Comparison of ENCODE assay signal across 1 cellular context in the genomic region with DNA sequence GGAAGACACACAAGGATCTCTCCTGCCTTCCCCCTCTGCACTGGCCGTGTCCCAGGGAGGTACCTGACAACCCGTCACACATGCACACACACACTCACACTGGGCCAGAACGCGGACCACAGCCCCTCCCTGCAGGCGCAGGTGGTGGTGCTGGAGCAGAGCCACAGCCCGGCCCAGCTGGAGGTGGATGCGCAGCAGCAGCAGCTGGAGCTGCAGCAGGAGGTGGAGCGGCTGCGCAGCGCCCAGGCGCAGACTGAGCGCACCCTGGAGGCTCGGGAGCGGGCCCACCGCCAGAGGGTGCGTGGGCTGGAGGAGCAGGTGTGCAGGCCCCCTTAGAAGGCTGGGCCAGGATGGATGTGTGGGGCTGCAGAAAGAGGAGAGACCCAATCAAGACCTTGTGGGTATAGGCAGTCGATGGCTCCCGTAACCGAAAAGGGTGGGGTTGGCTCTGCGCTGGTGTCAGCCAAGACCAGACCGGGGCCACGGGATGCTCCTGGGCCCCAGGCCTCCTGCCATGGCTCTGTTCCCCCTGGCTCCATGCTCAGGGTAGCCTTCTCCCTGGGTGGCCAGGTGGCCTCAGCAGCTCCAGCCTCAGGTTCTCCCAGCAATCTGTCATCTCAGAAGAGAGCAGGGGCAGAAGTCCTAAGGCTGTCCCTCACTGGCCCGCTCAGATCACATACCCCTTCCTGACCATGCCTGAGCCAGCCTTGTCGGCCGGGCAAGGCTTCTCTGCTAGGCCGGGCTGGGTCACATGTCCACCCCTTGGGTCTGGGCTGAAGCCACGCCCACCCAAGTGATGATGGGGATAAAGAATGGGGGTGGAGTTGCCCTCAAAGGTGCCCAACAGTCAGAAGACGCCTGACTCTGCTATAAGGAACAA.
TF ChIP-seq lines count a peak whose summit lies in the region.

No MANE protein-coding gene starts in this region.

TF ChIP-seq in K562, 482 proteins besides CTCF, POLR2A, EP300 and RAD21:
- TF ChIP-seq NFRKB (IDR thresholded peaks at IDR 0.05; ENCODE audit: low read depth): no peak
- no peak for TF ChIP-seq ILF3 (IDR thresholded peaks at IDR 0.05; ENCODE audit: borderline replicate concordance)
- TF ChIP-seq HDAC6 (IDR thresholded peaks at IDR 0.05; ENCODE audit: low read depth, low read length): peak; percentile 76; the same call in 1 of the 2 replicates
- TF ChIP-seq RBBP5 (IDR thresholded peaks at IDR 0.05; ENCODE audit: borderline replicate concordance, insufficient read depth, low read length, poor library complexity, severe bottlenecking): peak; percentile 20
- TF ChIP-seq CBX5 (IDR thresholded peaks at IDR 0.05; ENCODE audit: borderline replicate concordance, low read depth): no peak
- peak; percentile 82 to 86 for TF ChIP-seq NRF1 (conservative IDR thresholded peaks at IDR 0.05 in 1 of 2, IDR thresholded peaks at IDR 0.05 in 1 of 2)
- no peak for TF ChIP-seq MTA1 (IDR thresholded peaks at IDR 0.05; ENCODE audit: borderline replicate concordance)
- TF ChIP-seq, protein P1, sequence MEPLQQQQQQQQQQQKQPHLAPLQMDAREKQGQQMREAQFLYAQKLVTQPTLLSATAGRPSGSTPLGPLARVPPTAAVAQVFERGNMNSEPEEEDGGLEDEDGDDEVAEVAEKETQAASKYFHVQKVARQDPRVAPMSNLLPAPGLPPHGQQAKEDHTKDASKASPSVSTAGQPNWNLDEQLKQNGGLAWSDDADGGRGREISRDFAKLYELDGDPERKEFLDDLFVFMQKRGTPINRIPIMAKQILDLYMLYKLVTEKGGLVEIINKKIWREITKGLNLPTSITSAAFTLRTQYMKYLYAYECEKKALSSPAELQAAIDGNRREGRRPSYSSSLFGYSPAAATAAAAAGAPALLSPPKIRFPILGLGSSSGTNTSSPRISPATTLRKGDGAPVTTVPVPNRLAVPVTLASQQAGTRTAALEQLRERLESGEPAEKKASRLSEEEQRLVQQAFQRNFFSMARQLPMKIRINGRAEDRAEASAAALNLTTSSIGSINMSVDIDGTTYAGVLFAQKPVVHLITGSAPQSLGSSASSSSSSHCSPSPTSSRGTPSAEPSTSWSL (CRISPR knock-in tag; IDR thresholded peaks at IDR 0.05; ENCODE audit: borderline replicate concordance): no peak
- TF ChIP-seq, protein P2, sequence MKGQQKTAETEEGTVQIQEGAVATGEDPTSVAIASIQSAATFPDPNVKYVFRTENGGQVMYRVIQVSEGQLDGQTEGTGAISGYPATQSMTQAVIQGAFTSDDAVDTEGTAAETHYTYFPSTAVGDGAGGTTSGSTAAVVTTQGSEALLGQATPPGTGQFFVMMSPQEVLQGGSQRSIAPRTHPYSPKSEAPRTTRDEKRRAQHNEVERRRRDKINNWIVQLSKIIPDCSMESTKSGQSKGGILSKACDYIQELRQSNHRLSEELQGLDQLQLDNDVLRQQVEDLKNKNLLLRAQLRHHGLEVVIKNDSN (CRISPR knock-in tag; IDR thresholded peaks at IDR 0.05): peak; percentile 78
- TF ChIP-seq CEBPB (tag; IDR thresholded peaks at IDR 0.05): no peak
- TF ChIP-seq, protein P3, sequence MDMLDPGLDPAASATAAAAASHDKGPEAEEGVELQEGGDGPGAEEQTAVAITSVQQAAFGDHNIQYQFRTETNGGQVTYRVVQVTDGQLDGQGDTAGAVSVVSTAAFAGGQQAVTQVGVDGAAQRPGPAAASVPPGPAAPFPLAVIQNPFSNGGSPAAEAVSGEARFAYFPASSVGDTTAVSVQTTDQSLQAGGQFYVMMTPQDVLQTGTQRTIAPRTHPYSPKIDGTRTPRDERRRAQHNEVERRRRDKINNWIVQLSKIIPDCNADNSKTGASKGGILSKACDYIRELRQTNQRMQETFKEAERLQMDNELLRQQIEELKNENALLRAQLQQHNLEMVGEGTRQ (CRISPR knock-in tag; IDR thresholded peaks at IDR 0.05): peak; percentile 73
- TF ChIP-seq CBFA2T2 (conservative IDR thresholded peaks at IDR 0.05): 0 out of 2 replicates have a peak, but pooled peaks have one; percentile 7
- TF ChIP-seq ZNF263 (CRISPR knock-in tag; IDR thresholded peaks at IDR 0.05; ENCODE audit: borderline replicate concordance): no peak
- TF ChIP-seq, protein P4, sequence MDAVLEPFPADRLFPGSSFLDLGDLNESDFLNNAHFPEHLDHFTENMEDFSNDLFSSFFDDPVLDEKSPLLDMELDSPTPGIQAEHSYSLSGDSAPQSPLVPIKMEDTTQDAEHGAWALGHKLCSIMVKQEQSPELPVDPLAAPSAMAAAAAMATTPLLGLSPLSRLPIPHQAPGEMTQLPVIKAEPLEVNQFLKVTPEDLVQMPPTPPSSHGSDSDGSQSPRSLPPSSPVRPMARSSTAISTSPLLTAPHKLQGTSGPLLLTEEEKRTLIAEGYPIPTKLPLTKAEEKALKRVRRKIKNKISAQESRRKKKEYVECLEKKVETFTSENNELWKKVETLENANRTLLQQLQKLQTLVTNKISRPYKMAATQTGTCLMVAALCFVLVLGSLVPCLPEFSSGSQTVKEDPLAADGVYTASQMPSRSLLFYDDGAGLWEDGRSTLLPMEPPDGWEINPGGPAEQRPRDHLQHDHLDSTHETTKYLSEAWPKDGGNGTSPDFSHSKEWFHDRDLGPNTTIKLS (IDR thresholded peaks at IDR 0.05; ENCODE audit: borderline replicate concordance, low read depth): no peak
- TF ChIP-seq, protein P5, sequence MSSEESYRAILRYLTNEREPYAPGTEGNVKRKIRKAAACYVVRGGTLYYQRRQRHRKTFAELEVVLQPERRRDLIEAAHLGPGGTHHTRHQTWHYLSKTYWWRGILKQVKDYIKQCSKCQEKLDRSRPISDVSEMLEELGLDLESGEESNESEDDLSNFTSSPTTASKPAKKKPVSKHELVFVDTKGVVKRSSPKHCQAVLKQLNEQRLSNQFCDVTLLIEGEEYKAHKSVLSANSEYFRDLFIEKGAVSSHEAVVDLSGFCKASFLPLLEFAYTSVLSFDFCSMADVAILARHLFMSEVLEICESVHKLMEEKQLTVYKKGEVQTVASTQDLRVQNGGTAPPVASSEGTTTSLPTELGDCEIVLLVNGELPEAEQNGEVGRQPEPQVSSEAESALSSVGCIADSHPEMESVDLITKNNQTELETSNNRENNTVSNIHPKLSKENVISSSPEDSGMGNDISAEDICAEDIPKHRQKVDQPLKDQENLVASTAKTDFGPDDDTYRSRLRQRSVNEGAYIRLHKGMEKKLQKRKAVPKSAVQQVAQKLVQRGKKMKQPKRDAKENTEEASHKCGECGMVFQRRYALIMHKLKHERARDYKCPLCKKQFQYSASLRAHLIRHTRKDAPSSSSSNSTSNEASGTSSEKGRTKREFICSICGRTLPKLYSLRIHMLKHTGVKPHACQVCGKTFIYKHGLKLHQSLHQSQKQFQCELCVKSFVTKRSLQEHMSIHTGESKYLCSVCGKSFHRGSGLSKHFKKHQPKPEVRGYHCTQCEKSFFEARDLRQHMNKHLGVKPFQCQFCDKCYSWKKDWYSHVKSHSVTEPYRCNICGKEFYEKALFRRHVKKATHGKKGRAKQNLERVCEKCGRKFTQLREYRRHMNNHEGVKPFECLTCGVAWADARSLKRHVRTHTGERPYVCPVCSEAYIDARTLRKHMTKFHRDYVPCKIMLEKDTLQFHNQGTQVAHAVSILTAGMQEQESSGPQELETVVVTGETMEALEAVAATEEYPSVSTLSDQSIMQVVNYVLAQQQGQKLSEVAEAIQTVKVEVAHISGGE (CRISPR knock-in tag; IDR thresholded peaks at IDR 0.05): no peak
- TF ChIP-seq MECOM (CRISPR knock-in tag; IDR thresholded peaks at IDR 0.05): no peak
- peak; percentile 45; the same call in 1 of the 2 replicates for TF ChIP-seq RAD51 (IDR thresholded peaks at IDR 0.05; ENCODE audit: borderline replicate concordance, low read depth)
- no peak for TF ChIP-seq OTX1 (CRISPR knock-in tag; IDR thresholded peaks at IDR 0.05)
- TF ChIP-seq, protein P6, sequence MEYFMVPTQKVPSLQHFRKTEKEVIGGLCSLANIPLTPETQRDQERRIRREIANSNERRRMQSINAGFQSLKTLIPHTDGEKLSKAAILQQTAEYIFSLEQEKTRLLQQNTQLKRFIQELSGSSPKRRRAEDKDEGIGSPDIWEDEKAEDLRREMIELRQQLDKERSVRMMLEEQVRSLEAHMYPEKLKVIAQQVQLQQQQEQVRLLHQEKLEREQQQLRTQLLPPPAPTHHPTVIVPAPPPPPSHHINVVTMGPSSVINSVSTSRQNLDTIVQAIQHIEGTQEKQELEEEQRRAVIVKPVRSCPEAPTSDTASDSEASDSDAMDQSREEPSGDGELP (CRISPR knock-in tag; IDR thresholded peaks at IDR 0.05; ENCODE audit: borderline replicate concordance): peak; percentile 49; the same call in 1 of the 2 replicates
- no peak for TF ChIP-seq ZNF12 (CRISPR knock-in tag; IDR thresholded peaks at IDR 0.05)
- no peak for TF ChIP-seq RUNX1 (IDR thresholded peaks at IDR 0.05; ENCODE audit: low read depth)
- no peak for TF ChIP-seq ZFP30 (CRISPR knock-in tag; IDR thresholded peaks at IDR 0.05; ENCODE audit: borderline replicate concordance)
- TF ChIP-seq, protein P7, sequence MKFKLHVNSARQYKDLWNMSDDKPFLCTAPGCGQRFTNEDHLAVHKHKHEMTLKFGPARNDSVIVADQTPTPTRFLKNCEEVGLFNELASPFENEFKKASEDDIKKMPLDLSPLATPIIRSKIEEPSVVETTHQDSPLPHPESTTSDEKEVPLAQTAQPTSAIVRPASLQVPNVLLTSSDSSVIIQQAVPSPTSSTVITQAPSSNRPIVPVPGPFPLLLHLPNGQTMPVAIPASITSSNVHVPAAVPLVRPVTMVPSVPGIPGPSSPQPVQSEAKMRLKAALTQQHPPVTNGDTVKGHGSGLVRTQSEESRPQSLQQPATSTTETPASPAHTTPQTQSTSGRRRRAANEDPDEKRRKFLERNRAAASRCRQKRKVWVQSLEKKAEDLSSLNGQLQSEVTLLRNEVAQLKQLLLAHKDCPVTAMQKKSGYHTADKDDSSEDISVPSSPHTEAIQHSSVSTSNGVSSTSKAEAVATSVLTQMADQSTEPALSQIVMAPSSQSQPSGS (CRISPR knock-in tag; IDR thresholded peaks at IDR 0.05): no peak
- no peak for TF ChIP-seq ZNF23 (CRISPR knock-in tag; IDR thresholded peaks at IDR 0.05)
- TF ChIP-seq SAFB (IDR thresholded peaks at IDR 0.05; ENCODE audit: borderline replicate concordance, low read depth, low read length): no peak
TF ChIP-seq in K562: peak in this region for 8.
